ENCODE assay signal across 8 cellular contexts in genomic region chr13:30796132-30796832, GRCh38.
A peak's percentile ranks its signal among the peaks of the same experiment; 100 is the strongest.
DNase-seq lines count a peak whose midpoint lies in the region; ATAC-seq, FAIRE-seq and TF ChIP-seq lines count a peak whose summit lies in the region.

No MANE protein-coding gene starts in this region.

- no peaks in the 10 kb centered on the region for H3K9me3 ChIP-seq in keratinocyte (ENCODE audit: control insufficient read depth, low read depth, low read length)
- no peaks in the 10 kb centered on the region for H3K9me3 ChIP-seq in gastroesophageal sphincter

- dilution Hi-C loops in keratinocyte (cut with MboI; ENCODE audit: extremely low pct_ligation_motif_present, low sequenced_read_pairs): loop anchor here (10.0 kb wide), 1 partner anchor 69 kb away; no protein-coding TSS in a partner anchor

- POLR2A ChIA-PET in activated CD4-positive, alpha-beta memory T cell treated with anti-CD3 and anti-CD28 coated beads for 36 hours (lab: Charles Lee): interaction anchor here (0.9 to 1.7 kb wide), 3 partner anchors 21 to 59 kb away, joined by 3 to 7 read pairs (median 3); no protein-coding TSS in a partner anchor

- no peak for ATAC-seq in gastroesophageal sphincter

- TF ChIP-seq POLR2A in gastroesophageal sphincter (IDR thresholded peaks at IDR 0.05): no peak

- no peaks in the 10 kb centered on the region for H3K36me3 Mint-ChIP-seq in activated CD4-positive, alpha-beta memory T cell treated with anti-CD3 and anti-CD28 coated beads for 36 hours

- DNase-seq in AG10803 (ENCODE audit: low read depth) (peak; percentile 80), HCEC 1CT (peak; percentile 62), keratinocyte (ENCODE audit: low read depth, low spot score) (no peak), KBM-7 (no peak), NCI-H1694 (lab: John Stamatoyannopoulos, UW) (no peak)
- peak; percentile 26 for DNase-seq in activated CD4-positive, alpha-beta memory T cell treated with anti-CD3 and anti-CD28 coated beads for 36 hours
- DNase-seq in activated effector memory CD4-positive, alpha-beta T cell treated with Interleukin-2 at 50 U/mL for 16 hours: no peak

- intact Hi-C loops in activated CD4-positive, alpha-beta memory T cell treated with anti-CD3 and anti-CD28 coated beads for 36 hours (cut with micrococcal nuclease): loop anchor here (2.0 to 10.0 kb wide), 3 partner anchors 21 to 421 kb away; partner anchors contain the start of gene USPL1

- H3K27me3 Mint-ChIP-seq in activated CD4-positive, alpha-beta memory T cell treated with anti-CD3 and anti-CD28 coated beads for 36 hours: no peaks in the 10 kb centered on the region

- H3K27me3 ChIP-seq in keratinocyte (ENCODE audit: control insufficient read depth, extremely low read depth, insufficient read depth, low read length) (no peaks in the 10 kb centered on the region), gastroesophageal sphincter (no peaks in the 10 kb centered on the region)

- H3K4me1 ChIP-seq in keratinocyte (ENCODE audit: control insufficient read depth, extremely low read depth, insufficient read depth, low read length) (peaks cover 39% of the 10 kb centered on the region), gastroesophageal sphincter (peaks cover 0 to 38% (median 18%) of the 10 kb centered on the region in 3 donors)

- WGBS in gastroesophageal sphincter (ENCODE audit: low coverage in 1 of 2), 2 donors: 30 to 35% methylated on average over 2 to 5 of the region's 6 CpGs

- peak overlapping the region; percentile 80 for H2AFZ ChIP-seq in keratinocyte (ENCODE audit: control insufficient read depth, low read length)

- peaks cover 4% of the 10 kb centered on the region for H3K9me1 ChIP-seq in keratinocyte (ENCODE audit: control insufficient read depth, extremely low read depth, insufficient read depth, low read length)

- H3K27ac ChIP-seq in keratinocyte (ENCODE audit: control insufficient read depth, insufficient read depth, low read length) (peak overlapping the region; percentile 59), gastroesophageal sphincter (no peak overlapping the region)

- H3K36me3 ChIP-seq in keratinocyte (ENCODE audit: control insufficient read depth in 2 of 2, extremely low read depth in 1 of 2, insufficient read depth in 2 of 2, low read length in 2 of 2) (no peaks in the 10 kb centered on the region), gastroesophageal sphincter (no peaks in the 10 kb centered on the region)

- in situ Hi-C loops in KBM-7 (cut with MboI; ENCODE audit: low pct_unique_long_range_greater_than_20kb, low sequenced_read_pairs): no loop called here

- H3K9ac ChIP-seq in keratinocyte (ENCODE audit: control insufficient read depth, extremely low read depth, insufficient read depth, low read length): peak overlapping the region; percentile 50

- FAIRE-seq in keratinocyte (lab: Jason Lieb, UNC): peak; percentile 82

- no peaks in the 10 kb centered on the region for H3K9me3 Mint-ChIP-seq in activated CD4-positive, alpha-beta memory T cell treated with anti-CD3 and anti-CD28 coated beads for 36 hours

- peaks cover 33% of the 10 kb centered on the region for H3K4me1 Mint-ChIP-seq in activated CD4-positive, alpha-beta memory T cell treated with anti-CD3 and anti-CD28 coated beads for 36 hours (ENCODE audit: low read depth)

- H3K4me3 ChIP-seq in AG10803 (ENCODE audit: low read length) (no peak overlapping the region), keratinocyte (ENCODE audit: control insufficient read depth in 2 of 3, extremely low read depth in 1 of 3, insufficient read depth in 2 of 3, low read depth in 1 of 3, low read length in 3 of 3) (peak overlapping the region; percentile 13 to 71 (median 54)), gastroesophageal sphincter (peak overlapping the region in 1 of 2 donors; percentile 1)

- no peak for TF ChIP-seq CTCF in AG10803 (conservative IDR thresholded peaks at IDR 0.05; ENCODE audit: low read length)
- peak in 1 of 3 experiments; percentile 35 for TF ChIP-seq CTCF in keratinocyte (optimal IDR thresholded peaks at IDR 0.05 in 1 of 3, IDR thresholded peaks at IDR 0.05 in 1 of 3, conservative IDR thresholded peaks at IDR 0.05 in 1 of 3; ENCODE audit: extremely low read depth in 1 of 3, insufficient read depth in 2 of 3, low read length in 3 of 3)
- no peak for TF ChIP-seq CTCF in gastroesophageal sphincter (IDR thresholded peaks at IDR 0.05)

- peak overlapping the region; percentile 28 for H3K4me3 Mint-ChIP-seq in activated CD4-positive, alpha-beta memory T cell treated with anti-CD3 and anti-CD28 coated beads for 36 hours

- H3K4me2 ChIP-seq in keratinocyte (ENCODE audit: control insufficient read depth, extremely low read depth, insufficient read depth, low read depth, low read length): peak overlapping the region; percentile 97

- CTCF ChIA-PET in activated CD4-positive, alpha-beta memory T cell treated with anti-CD3 and anti-CD28 coated beads for 36 hours (lab: Charles Lee): interaction anchor here (0.7 to 2.6 kb wide), 6 partner anchors 9 to 181 kb away, joined by 3 to 11 read pairs (median 4); no protein-coding TSS in a partner anchor

- no peaks in the 10 kb centered on the region for H4K20me1 ChIP-seq in keratinocyte (ENCODE audit: control insufficient read depth, extremely low read depth, insufficient read depth, low read length)

- H3K79me2 ChIP-seq in keratinocyte (ENCODE audit: control insufficient read depth, insufficient read depth, low read length): no peaks in the 10 kb centered on the region

- H3K27ac Mint-ChIP-seq in activated CD4-positive, alpha-beta memory T cell treated with anti-CD3 and anti-CD28 coated beads for 36 hours: peak overlapping the region; percentile 36

- TF ChIP-seq EP300 in gastroesophageal sphincter (IDR thresholded peaks at IDR 0.05): no peak

Comparison
In these comparisons a context has a peak if more than half of its experiments do, and no peak if none do; other contexts are left out.
1. DNase-seq: peak in AG10803 (single experiment), HCEC 1CT (single experiment) and activated CD4-positive, alpha-beta memory T cell treated with anti-CD3 and anti-CD28 coated beads for 36 hours (single experiment); none in keratinocyte (single experiment), activated effector memory CD4-positive, alpha-beta T cell treated with Interleukin-2 at 50 U/mL for 16 hours (single experiment), KBM-7 (single experiment) and NCI-H1694 (single experiment).